In the genomic region with DNA sequence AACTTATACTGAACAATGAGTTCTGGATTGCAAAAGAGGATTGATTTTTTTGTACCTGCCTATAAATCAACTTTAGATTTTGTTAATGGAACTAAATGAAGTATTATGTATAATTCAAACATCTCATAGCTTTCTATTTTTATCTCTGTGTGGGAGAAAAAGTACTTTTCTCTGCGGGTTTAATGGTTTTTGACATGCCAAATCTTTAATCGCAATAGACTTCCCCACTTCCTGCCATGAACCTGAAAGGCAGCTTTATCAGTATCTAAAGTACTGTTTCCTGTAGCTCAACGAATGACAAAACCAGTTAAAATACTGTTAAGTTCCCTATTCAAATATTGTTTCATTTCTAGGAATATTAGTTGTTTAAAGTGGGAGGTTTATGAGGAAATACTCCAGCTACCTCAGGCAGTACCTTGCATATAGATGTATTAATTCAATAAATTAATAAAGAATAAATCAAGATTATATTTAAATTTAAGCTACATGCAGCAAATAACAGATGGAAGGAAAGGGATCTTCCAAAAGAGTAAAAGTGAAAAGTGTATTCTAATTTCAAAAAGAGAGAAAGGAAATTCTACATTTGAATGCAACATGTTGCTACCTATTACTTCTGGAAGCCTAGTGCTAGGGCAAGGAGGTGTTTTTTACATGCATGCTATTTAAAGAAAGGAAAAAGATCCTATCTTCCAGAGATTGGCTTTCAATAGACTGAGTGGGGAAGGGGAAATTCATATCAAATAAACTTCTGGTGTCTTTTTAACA, we compare ENCODE assay signal across 11 cellular contexts.
DNase-seq lines count a peak whose midpoint lies in the region; ATAC-seq and TF ChIP-seq lines count a peak whose summit lies in the region.
"Had no signal": no experiment of that assay in that cellular context is flagged by ENCODE, and none has a peak within 500 bp of the region (broad histone marks: within the 10 kb centered on the region; RNA-seq: fewer than 3 reads in every experiment).

No MANE protein-coding gene starts in this region.

- no peak for TF ChIP-seq CTCF in HL-60 (IDR thresholded peaks at IDR 0.05; ENCODE audit: insufficient read depth, low read length)
- TF ChIP-seq CTCF in VCaP (conservative IDR thresholded peaks at IDR 0.05): no peak

- H3K27ac ChIP-seq in HL-60 (replicated peaks): peak overlapping the region; percentile 51
- peak overlapping the region; percentile 90 for H3K27ac ChIP-seq in VCaP
- no peak overlapping the region for H3K27ac ChIP-seq in substantia nigra (ENCODE audit: low read depth, low read length, poor library complexity, severe bottlenecking)
- H3K27ac ChIP-seq: pancreas, vagina had no signal

- H3K36me3 Mint-ChIP-seq in activated CD8-positive, alpha-beta memory T cell treated with anti-CD3 and anti-CD28 coated beads, Interleukin-2, amount 10 ng/mL, durations not matched to agents 7 days and 5 days: peaks cover 1% of the 10 kb centered on the region
- no peaks in the 10 kb centered on the region for H3K36me3 Mint-ChIP-seq in stimulated activated effector memory CD8-positive, alpha-beta T cell treated with anti-CD3 and anti-CD28 coated beads, Interleukin-12 subunit alpha, Interleukin-12 subunit beta, amount 100 ng/mL, for 72 hours

- CTCF ChIA-PET in activated CD8-positive, alpha-beta memory T cell treated with anti-CD3 and anti-CD28 coated beads, Interleukin-2, amount 10 ng/mL, durations not matched to agents 7 days and 5 days (lab: Charles Lee): interaction anchor here (1.6 kb wide), 1 partner anchor 21 kb away, joined by 3 read pairs; no protein-coding TSS in a partner anchor

- no peaks in the 10 kb centered on the region for H3K9me3 Mint-ChIP-seq in activated CD8-positive, alpha-beta memory T cell treated with anti-CD3 and anti-CD28 coated beads, Interleukin-2, amount 10 ng/mL, durations not matched to agents 7 days and 5 days (ENCODE audit: low read depth)
- H3K9me3 Mint-ChIP-seq in stimulated activated effector memory CD8-positive, alpha-beta T cell treated with anti-CD3 and anti-CD28 coated beads, Interleukin-12 subunit alpha, Interleukin-12 subunit beta, amount 100 ng/mL, for 72 hours: no peaks in the 10 kb centered on the region

- H3K27me3 Mint-ChIP-seq in activated CD8-positive, alpha-beta memory T cell treated with anti-CD3 and anti-CD28 coated beads, Interleukin-2, amount 10 ng/mL, durations not matched to agents 7 days and 5 days: peaks cover 7% of the 10 kb centered on the region

- H3K4me3 Mint-ChIP-seq in activated CD8-positive, alpha-beta memory T cell treated with anti-CD3 and anti-CD28 coated beads, Interleukin-2, amount 10 ng/mL, durations not matched to agents 7 days and 5 days: no peak overlapping the region
- H3K4me3 Mint-ChIP-seq in stimulated activated effector memory CD8-positive, alpha-beta T cell treated with anti-CD3 and anti-CD28 coated beads, Interleukin-12 subunit alpha, Interleukin-12 subunit beta, amount 100 ng/mL, for 72 hours: no peak overlapping the region

- H3K4me1 Mint-ChIP-seq in activated CD8-positive, alpha-beta memory T cell treated with anti-CD3 and anti-CD28 coated beads, Interleukin-2, amount 10 ng/mL, durations not matched to agents 7 days and 5 days: peaks cover 25% of the 10 kb centered on the region
- peaks cover 18% of the 10 kb centered on the region for H3K4me1 Mint-ChIP-seq in stimulated activated effector memory CD8-positive, alpha-beta T cell treated with anti-CD3 and anti-CD28 coated beads, Interleukin-12 subunit alpha, Interleukin-12 subunit beta, amount 100 ng/mL, for 72 hours

- H3K27ac Mint-ChIP-seq in activated CD8-positive, alpha-beta memory T cell treated with anti-CD3 and anti-CD28 coated beads, Interleukin-2, amount 10 ng/mL, durations not matched to agents 7 days and 5 days: peak overlapping the region; percentile 68
- no peak overlapping the region for H3K27ac Mint-ChIP-seq in stimulated activated effector memory CD8-positive, alpha-beta T cell treated with anti-CD3 and anti-CD28 coated beads, Interleukin-12 subunit alpha, Interleukin-12 subunit beta, amount 100 ng/mL, for 72 hours

- H3K27me3 ChIP-seq in HL-60 (ENCODE audit: insufficient read depth, poor library complexity, severe bottlenecking): no peaks in the 10 kb centered on the region
- H3K27me3 ChIP-seq: pancreas, vagina had no signal

- ATAC-seq in activated CD8-positive, alpha-beta memory T cell treated with anti-CD3 and anti-CD28 coated beads, Interleukin-2, amount 10 ng/mL, durations not matched to agents 7 days and 5 days: peak; percentile 47
- peak; percentile 51 for ATAC-seq in stimulated activated effector memory CD8-positive, alpha-beta T cell treated with anti-CD3 and anti-CD28 coated beads, Interleukin-12 subunit alpha, Interleukin-12 subunit beta, amount 100 ng/mL, for 72 hours
- ATAC-seq in HG03439 (IDR thresholded peaks at IDR 0.05; ENCODE audit: unreplicated experiment): no peak

- no peak for DNase-seq in activated CD8-positive, alpha-beta memory T cell treated with anti-CD3 and anti-CD28 coated beads, Interleukin-2, amount 10 ng/mL, durations not matched to agents 7 days and 5 days
- no peak for DNase-seq in activated CD8-positive, alpha-beta memory T cell treated with anti-CD3 and anti-CD28 coated beads, Interleukin-2, amount 50 U/mL, for 48 hours
- DNase-seq in HL-60 (ENCODE audit: low read depth in 1 of 2, low spot score in 1 of 2) (peak in 1 of 2 experiments; percentile 28), substantia nigra (lab: John Stamatoyannopoulos, UW) (no peak)
- DNase-seq in stimulated activated effector memory CD8-positive, alpha-beta T cell treated with anti-CD3 and anti-CD28 coated beads, Interleukin-12 subunit alpha, Interleukin-12 subunit beta, amount 100 ng/mL, for 72 hours (ENCODE audit: low spot score in 2 of 2): no peak
- no peak for DNase-seq in stimulated activated CD4-positive, alpha-beta T cell treated with anti-CD3 and anti-CD28 coated beads, Interleukin-4, amount 100 ng/mL, for 4 hours
- DNase-seq: NCI-H1105 treated with DMSO at 0.1 percent for 48 hours, pancreas had no signal

- no peak overlapping the region for H3K4me3 ChIP-seq in HL-60 (replicated peaks; ENCODE audit: insufficient read depth, low read length)
- H3K4me3 ChIP-seq: pancreas, vagina had no signal
